13 cellular contexts compared by ENCODE assay signal in genomic region chr3:16890605-16891333, GRCh38. TPM values are rescaled to one million over a fixed set of nuclear protein-coding genes. Genes with fewer than 3 reads are reported as not detected.
DNase-seq lines count a peak whose midpoint lies in the region; ATAC-seq and TF ChIP-seq lines count a peak whose summit lies in the region.
"Had no signal": no experiment of that assay in that cellular context is flagged by ENCODE, and none has a peak within 500 bp of the region (broad histone marks: within the 10 kb centered on the region; RNA-seq: fewer than 3 reads in every experiment).

No MANE protein-coding gene starts in this region.

- H3K27ac ChIP-seq in right lobe of liver, result no peak overlapping the region

- peak overlapping the region; percentile 66 for H3K27ac Mint-ChIP-seq in activated naive CD8-positive, alpha-beta T cell
- no peak overlapping the region for H3K27ac Mint-ChIP-seq in activated naive CD8-positive, alpha-beta T cell treated with anti-CD3 and anti-CD28 coated beads for 36 hours
- H3K27ac Mint-ChIP-seq in stimulated activated effector memory CD8-positive, alpha-beta T cell treated with anti-CD3 and anti-CD28 coated beads, Interleukin-12 subunit alpha, Interleukin-12 subunit beta, amount 100 ng/mL, for 72 hours, result peak overlapping the region; percentile 11
- H3K27ac Mint-ChIP-seq: HFFc6 had no signal

- TF ChIP-seq POLR2A in right lobe of liver (IDR thresholded peaks at IDR 0.05), result no peak

- no peaks in the 10 kb centered on the region for H3K9me3 ChIP-seq in right lobe of liver

- WGBS in right lobe of liver (ENCODE audit: insufficient coverage, low coverage, low lambda C conversion rate, missing lambda C conversion rate), result 69% methylated on average over 4 of the region's 5 CpGs

- no peak for TF ChIP-seq CTCF in right lobe of liver (IDR thresholded peaks at IDR 0.05)

- H3K27me3 Mint-ChIP-seq in activated naive CD8-positive, alpha-beta T cell, result no peaks in the 10 kb centered on the region
- no peaks in the 10 kb centered on the region for H3K27me3 Mint-ChIP-seq in activated naive CD8-positive, alpha-beta T cell treated with anti-CD3 and anti-CD28 coated beads for 36 hours
- H3K27me3 Mint-ChIP-seq: stimulated activated naive CD8-positive, alpha-beta T cell treated with anti-CD3 and anti-CD28 coated beads, Interleukin-15, Interleukin-2, amounts not matched to agents 100 ng/mL and 50 ng/mL, for 24 hours had no signal

- intact Hi-C loops in right lobe of liver (cut with DNase I), result no loop called here

- in situ Hi-C loops in SK-MEL-5 (cut with HindIII; ENCODE audit: low pct_unique_long_range_greater_than_20kb, low sequenced_read_pairs), result no loop called here

- H3K4me1 ChIP-seq in right lobe of liver, result peaks cover 0 to 7% (median 3%) of the 10 kb centered on the region in 4 donors

- no peak for DNase-seq in activated naive CD8-positive, alpha-beta T cell treated with anti-CD3 and anti-CD28 coated beads for 36 hours
- DNase-seq in SK-MEL-5 (ENCODE audit: low read depth, low spot score), result peak; percentile 18
- peak; percentile 41 for DNase-seq in fibroblast of peridontal ligament (ENCODE audit: extremely low read depth)
- no peak for DNase-seq in stimulated activated effector memory CD8-positive, alpha-beta T cell treated with anti-CD3 and anti-CD28 coated beads, Interleukin-12 subunit alpha, Interleukin-12 subunit beta, amount 100 ng/mL, for 72 hours (ENCODE audit: low spot score in 2 of 2)
- no peak for DNase-seq in left lobe of liver (ENCODE audit: low spot score)
- no peak for DNase-seq in glomerular visceral epithelial cell (ENCODE audit: extremely low spot score)
- no peak for DNase-seq in right lobe of liver
- DNase-seq: HFFc6; NCI-H1105 treated with DMSO at 0.1 percent for 48 hours; NCI-H510A treated with DMSO at 0.1 percent for 48 hours; stimulated activated CD4-positive, alpha-beta T cell treated with anti-CD3 and anti-CD28 coated beads, Interleukin-2, amount 100 ng/mL, for 48 hours had no signal

- H3K4me3 ChIP-seq in right lobe of liver, result no peak overlapping the region

- H3K36me3 ChIP-seq in right lobe of liver, result no peaks in the 10 kb centered on the region

- no peaks in the 10 kb centered on the region for H3K36me3 Mint-ChIP-seq in activated naive CD8-positive, alpha-beta T cell
- peaks cover 17% of the 10 kb centered on the region for H3K36me3 Mint-ChIP-seq in activated naive CD8-positive, alpha-beta T cell treated with anti-CD3 and anti-CD28 coated beads for 36 hours
- H3K36me3 Mint-ChIP-seq in stimulated activated effector memory CD8-positive, alpha-beta T cell treated with anti-CD3 and anti-CD28 coated beads, Interleukin-12 subunit alpha, Interleukin-12 subunit beta, amount 100 ng/mL, for 72 hours, result no peaks in the 10 kb centered on the region

- H3K9me3 Mint-ChIP-seq in activated naive CD8-positive, alpha-beta T cell (ENCODE audit: low read depth), result no peaks in the 10 kb centered on the region
- peaks cover 2% of the 10 kb centered on the region for H3K9me3 Mint-ChIP-seq in activated naive CD8-positive, alpha-beta T cell treated with anti-CD3 and anti-CD28 coated beads for 36 hours
- H3K9me3 Mint-ChIP-seq in stimulated activated effector memory CD8-positive, alpha-beta T cell treated with anti-CD3 and anti-CD28 coated beads, Interleukin-12 subunit alpha, Interleukin-12 subunit beta, amount 100 ng/mL, for 72 hours, result no peaks in the 10 kb centered on the region
- H3K9me3 Mint-ChIP-seq: HFFc6; stimulated activated naive CD8-positive, alpha-beta T cell treated with anti-CD3 and anti-CD28 coated beads, Interleukin-15, Interleukin-2, amounts not matched to agents 100 ng/mL and 50 ng/mL, for 24 hours had no signal

- no peak for ATAC-seq in stimulated activated effector memory CD8-positive, alpha-beta T cell treated with anti-CD3 and anti-CD28 coated beads, Interleukin-12 subunit alpha, Interleukin-12 subunit beta, amount 100 ng/mL, for 72 hours
- no peak for ATAC-seq in left lobe of liver
- ATAC-seq in right lobe of liver, result no peak

- H3K27me3 ChIP-seq in right lobe of liver, result no peaks in the 10 kb centered on the region

- H3K4me1 Mint-ChIP-seq in activated naive CD8-positive, alpha-beta T cell (ENCODE audit: low read depth), result peaks cover 84% of the 10 kb centered on the region
- H3K4me1 Mint-ChIP-seq in activated naive CD8-positive, alpha-beta T cell treated with anti-CD3 and anti-CD28 coated beads for 36 hours, result peaks cover 75% of the 10 kb centered on the region
- H3K4me1 Mint-ChIP-seq in stimulated activated effector memory CD8-positive, alpha-beta T cell treated with anti-CD3 and anti-CD28 coated beads, Interleukin-12 subunit alpha, Interleukin-12 subunit beta, amount 100 ng/mL, for 72 hours, result peaks cover 75% of the 10 kb centered on the region

- peak overlapping the region; percentile 89 for H3K4me3 Mint-ChIP-seq in activated naive CD8-positive, alpha-beta T cell
- no peak overlapping the region for H3K4me3 Mint-ChIP-seq in activated naive CD8-positive, alpha-beta T cell treated with anti-CD3 and anti-CD28 coated beads for 36 hours
- no peak overlapping the region for H3K4me3 Mint-ChIP-seq in stimulated activated effector memory CD8-positive, alpha-beta T cell treated with anti-CD3 and anti-CD28 coated beads, Interleukin-12 subunit alpha, Interleukin-12 subunit beta, amount 100 ng/mL, for 72 hours
- H3K4me3 Mint-ChIP-seq: HFFc6 had no signal

RNA-seq across cellular contexts. Expression of gene PLCL2, which starts 6.0 kb away (rescaled TPM):
- 10 to 100 TPM; 19.1 to 19.6 TPM for total RNA-seq in activated naive CD8-positive, alpha-beta T cell treated with anti-CD3 and anti-CD28 coated beads for 36 hours
- 3.5 and 4.4 TPM in 2 replicates for total RNA-seq in SK-MEL-5 (2014; rRNA removed; shearing (Covaris generic))
- polyA plus RNA-seq in SK-MEL-5 (2015; cell fraction: cytosol; rRNA removed), result 4.0 and 4.8 TPM in 2 replicates
- 3.2 and 3.9 TPM in 2 replicates for polyA plus RNA-seq in SK-MEL-5 (2015; cell fraction: nucleus; rRNA removed)
- total RNA-seq in left lobe of liver, result 5.6 TPM
- total RNA-seq in right lobe of liver, result 1 to 10 TPM; 4.6 to 8.2 (median 6.9) TPM

Comparison
In these comparisons a context has a peak if more than half of its experiments do, and no peak if none do; other contexts are left out.
1. DNase-seq: peak in SK-MEL-5 (single experiment) and fibroblast of peridontal ligament (single experiment); none in activated naive CD8-positive, alpha-beta T cell treated with anti-CD3 and anti-CD28 coated beads for 36 hours (single experiment), stimulated activated effector memory CD8-positive, alpha-beta T cell treated with anti-CD3 and anti-CD28 coated beads, Interleukin-12 subunit alpha, Interleukin-12 subunit beta, amount 100 ng/mL, for 72 hours (0 of 2), left lobe of liver (single experiment), glomerular visceral epithelial cell (single experiment) and right lobe of liver (0 of 3).